ENCODE assay signal across 8 cellular contexts in the genomic region with DNA sequence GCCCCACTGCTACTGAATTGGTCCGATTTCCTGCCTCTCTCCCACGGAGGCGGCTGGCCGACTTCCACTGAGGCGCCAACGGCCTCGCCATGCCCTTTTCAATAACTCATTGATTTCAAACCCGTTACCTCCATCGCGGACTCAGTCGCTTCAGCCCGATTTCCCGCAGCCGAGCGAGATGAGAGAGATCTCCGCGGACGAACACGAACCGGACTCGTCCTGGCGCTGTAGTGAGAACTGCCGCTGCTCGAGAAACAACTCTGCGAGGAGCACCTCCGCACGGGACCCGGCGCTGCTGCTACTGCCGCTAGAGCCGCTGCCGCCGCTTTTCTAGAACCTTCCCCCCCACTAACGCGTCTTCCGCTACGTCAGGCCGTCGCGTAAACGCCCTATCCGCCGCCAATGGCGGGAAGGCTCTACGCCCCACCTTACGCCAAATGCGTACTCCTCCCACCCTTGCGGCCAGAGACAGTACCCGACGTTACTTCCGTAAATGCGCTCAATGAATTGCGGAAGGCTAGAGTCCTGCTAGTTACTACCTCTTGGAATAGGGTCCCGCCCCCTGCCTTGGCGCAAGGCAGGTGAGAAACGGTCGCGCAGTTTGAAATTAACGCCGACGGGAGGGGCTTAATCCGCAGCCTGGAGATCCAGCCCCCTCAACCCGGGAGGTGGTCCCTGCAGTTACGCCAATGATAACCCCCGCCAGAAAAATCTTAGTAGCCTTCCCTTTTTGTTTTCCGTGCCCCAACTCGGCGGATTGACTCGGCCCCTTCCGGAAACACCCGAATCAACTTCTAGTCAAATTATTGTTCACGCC. TPM values are rescaled to one million over a fixed set of nuclear protein-coding genes. Genes with fewer than 3 reads are reported as not detected.
A peak's percentile ranks its signal among the peaks of the same experiment; 100 is the strongest.
DNase-seq lines count a peak whose midpoint lies in the region; TF ChIP-seq lines count a peak whose summit lies in the region.

A gene (minus strand): TSS at position 303 of the 817 bp plus-strand sequence. CDS start 169 bp downstream, at position 134.

- CTCF ChIA-PET in activated naive CD4-positive, alpha-beta T cell treated with anti-CD3 and anti-CD28 coated beads for 36 hours (lab: Charles Lee), result interaction anchor here (0.7 to 1.0 kb wide), 4 partner anchors 10 to 308 kb away, joined by 3 to 5 read pairs (median 3); no protein-coding TSS in a partner anchor

- H3K27me3 ChIP-seq in neuron (ENCODE audit: insufficient read depth, low read length) (no peaks in the 10 kb centered on the region), subcutaneous abdominal adipose tissue (ENCODE audit: control insufficient read depth in 5 of 5, insufficient read depth in 4 of 5, low read length in 5 of 5) (no peaks in the 10 kb centered on the region)

- peak within 1 kb of the TSS; percentile 87 for H3K4me3 ChIP-seq in HFF-Myc (replicated peaks; ENCODE audit: low read depth, low read length)
- H3K4me3 ChIP-seq in neuron (ENCODE audit: low read length), result peak within 1 kb of the TSS; percentile 90
- H3K4me3 ChIP-seq in subcutaneous abdominal adipose tissue (ENCODE audit: low read depth in 1 of 5, low read length in 5 of 5), result peak within 1 kb of the TSS; percentile 82 to 100 (median 93)

- TF ChIP-seq CTCF in HFF-Myc (IDR thresholded peaks at IDR 0.05; ENCODE audit: low read depth, low read length, missing control alignments), result no peak

- no peaks in the 10 kb centered on the region for H3K9me3 ChIP-seq in neuron (ENCODE audit: low read length)
- H3K9me3 ChIP-seq in subcutaneous abdominal adipose tissue (ENCODE audit: control insufficient read depth in 5 of 5, low read length in 5 of 5), result no peaks in the 10 kb centered on the region

- H3K27me3 Mint-ChIP-seq in activated naive CD4-positive, alpha-beta T cell treated with anti-CD3 and anti-CD28 coated beads for 36 hours (ENCODE audit: low read depth), result no peaks in the 10 kb centered on the region

- peaks cover 41% of the 10 kb centered on the region for H3K4me1 ChIP-seq in neuron (ENCODE audit: insufficient read depth, low read length)
- peaks cover 8 to 55% (median 51%) of the 10 kb centered on the region in 5 donors for H3K4me1 ChIP-seq in subcutaneous abdominal adipose tissue (ENCODE audit: control insufficient read depth in 5 of 5, insufficient read depth in 5 of 5, low read length in 5 of 5)

- H3K36me3 ChIP-seq in neuron (ENCODE audit: insufficient read depth, low read length) (peaks cover 48% of the 10 kb centered on the region), subcutaneous abdominal adipose tissue (ENCODE audit: control insufficient read depth in 5 of 5, insufficient read depth in 5 of 5, low read length in 5 of 5) (peaks cover 19 to 21% (median 20%) of the 10 kb centered on the region in 5 donors)

- DNase-seq in GM03348 (ENCODE audit: low spot score) (peak; percentile 91), HFF-Myc (ENCODE audit: extremely low read depth, low read depth) (peak; percentile 92), NAMALWA (ENCODE audit: low spot score) (peak; percentile 100), SK-N-DZ (ENCODE audit: low spot score) (peak; percentile 98), foreskin melanocyte (peak; percentile 98)
- DNase-seq in activated naive CD4-positive, alpha-beta T cell treated with anti-CD3 and anti-CD28 coated beads for 36 hours, result peak; percentile 98

- intact Hi-C loops in activated naive CD4-positive, alpha-beta T cell treated with anti-CD3 and anti-CD28 coated beads for 36 hours (cut with micrococcal nuclease), result loop anchor here (1.0 to 5.0 kb wide), 12 partner anchors 33 to 1540 kb away; a partner anchor contains a TSS

- peak within 1 kb of the TSS; percentile 100 for H3K4me3 Mint-ChIP-seq in activated naive CD4-positive, alpha-beta T cell treated with anti-CD3 and anti-CD28 coated beads for 36 hours

- H3K9me3 Mint-ChIP-seq in activated naive CD4-positive, alpha-beta T cell treated with anti-CD3 and anti-CD28 coated beads for 36 hours, result no peaks in the 10 kb centered on the region

- peak within 1 kb of the TSS; percentile 98 to 100 (median 100) for H3K9ac ChIP-seq in subcutaneous abdominal adipose tissue (ENCODE audit: low read length in 5 of 5)

- peaks cover 38% of the 10 kb centered on the region for H3K4me1 Mint-ChIP-seq in activated naive CD4-positive, alpha-beta T cell treated with anti-CD3 and anti-CD28 coated beads for 36 hours (ENCODE audit: low read depth)

- peak within 1 kb of the TSS; percentile 100 for H3K27ac Mint-ChIP-seq in activated naive CD4-positive, alpha-beta T cell treated with anti-CD3 and anti-CD28 coated beads for 36 hours

- H3K27ac ChIP-seq in subcutaneous abdominal adipose tissue (ENCODE audit: low read depth, low read length), result peak within 1 kb of the TSS; percentile 100

- peak within 1 kb of the TSS; percentile 70 for H2AFZ ChIP-seq in neuron (ENCODE audit: low read depth, low read length)

- peaks cover 77% of the 10 kb centered on the region for H3K36me3 Mint-ChIP-seq in activated naive CD4-positive, alpha-beta T cell treated with anti-CD3 and anti-CD28 coated beads for 36 hours (ENCODE audit: low read depth)

RNA-seq across cellular contexts. Expression of the gene that starts here (rescaled TPM):
- 224 and 337 TPM in 2 replicates for polyA plus RNA-seq in SK-N-DZ (2014; cell fraction: cytosol; rRNA removed)
- 659 and 1,103 TPM in 2 replicates for polyA plus RNA-seq in SK-N-DZ (2014; cell fraction: nucleus; rRNA removed)
- 100 to 1,000 TPM; 925 to 950 TPM for total RNA-seq in activated naive CD4-positive, alpha-beta T cell treated with anti-CD3 and anti-CD28 coated beads for 36 hours

Comparison
In these comparisons a context has a peak if more than half of its experiments do, and no peak if none do; other contexts are left out.
1. Peak in every context shown above with its lines: DNase-seq, H3K4me3 ChIP-seq and H3K27ac ChIP-seq.